In genomic region chr19:16327501-16327900, GRCh38 we compare ENCODE assay signal across 8 cellular contexts. TPM values are rescaled to one million over a fixed set of nuclear protein-coding genes. Genes with fewer than 3 reads are reported as not detected.
DNase-seq lines count a peak whose midpoint lies in the region; ATAC-seq and TF ChIP-seq lines count a peak whose summit lies in the region.

No MANE protein-coding gene starts in this region.

- TF ChIP-seq CTCF in heart left ventricle (IDR thresholded peaks at IDR 0.05): no peak
- no peak for TF ChIP-seq CTCF in transverse colon (IDR thresholded peaks at IDR 0.05)
- no peak for TF ChIP-seq CTCF in mesothelial cell of epicardium (IDR thresholded peaks at IDR 0.05; ENCODE audit: unreplicated experiment)

- peaks cover 34% of the 10 kb centered on the region for H3K36me3 Mint-ChIP-seq in activated naive CD8-positive, alpha-beta T cell treated with anti-CD3 and anti-CD28 coated beads, Interleukin-2, amount 10 ng/mL, durations not matched to agents 7 days and 5 days
- H3K36me3 Mint-ChIP-seq in mesothelial cell of epicardium: no peaks in the 10 kb centered on the region

- no peak for TF ChIP-seq EP300 in transverse colon (IDR thresholded peaks at IDR 0.05; ENCODE audit: low read depth)

- peak overlapping the region; percentile 92 to 99 (median 98) for H3K27ac ChIP-seq in heart left ventricle
- peak overlapping the region; percentile 84 to 92 (median 90) for H3K27ac ChIP-seq in transverse colon

- TF ChIP-seq POLR2A in heart left ventricle (IDR thresholded peaks at IDR 0.05) (no peak), transverse colon (IDR thresholded peaks at IDR 0.05) (no peak)

- peaks cover 42% of the 10 kb centered on the region for H3K27me3 Mint-ChIP-seq in activated naive CD8-positive, alpha-beta T cell treated with anti-CD3 and anti-CD28 coated beads, Interleukin-2, amount 10 ng/mL, durations not matched to agents 7 days and 5 days
- H3K27me3 Mint-ChIP-seq in mesothelial cell of epicardium (ENCODE audit: low read depth): peaks cover 79% of the 10 kb centered on the region

- intact Hi-C loops in heart left ventricle (cut with DNase I): loop anchor here in 5 of 10 donors (2.0 to 5.0 kb wide), 3 partner anchors 55 to 80 kb away; no protein-coding TSS in a partner anchor
- intact Hi-C loops in Right ventricle myocardium inferior (cut with DNase I): no loop called here
- intact Hi-C loops in transverse colon (cut with DNase I; ENCODE audit: low total_unique reads): loop anchor here (5.0 kb wide), 2 partner anchors 45 to 255 kb away; no protein-coding TSS in a partner anchor

- DNase-seq in heart left ventricle (no peak), Right ventricle myocardium inferior (ENCODE audit: missing footprints) (no peak), transverse colon (peak; percentile 39), mesothelial cell of epicardium (ENCODE audit: low spot score in 2 of 2, unreplicated experiment in 2 of 2) (no peak), epidermal melanocyte (ENCODE audit: insufficient read length, low spot score) (no peak)
- no peak for DNase-seq in activated naive CD8-positive, alpha-beta T cell treated with anti-CD3 and anti-CD28 coated beads, Interleukin-2, amount 10 ng/mL, durations not matched to agents 7 days and 5 days
- no peak for DNase-seq in stimulated activated CD8-positive, alpha-beta memory T cell treated with anti-CD3 and anti-CD28 coated beads, Interleukin-4, amount 100 ng/mL, for 48 hours

- ATAC-seq in heart left ventricle (no peak), Right ventricle myocardium inferior (no peak)
- ATAC-seq in activated naive CD8-positive, alpha-beta T cell treated with anti-CD3 and anti-CD28 coated beads, Interleukin-2, amount 10 ng/mL, durations not matched to agents 7 days and 5 days (ENCODE audit: low read depth): no peak

- in situ Hi-C loops in transverse colon (cut with MboI; ENCODE audit: low pct_ligation_motif_present in 1 of 4, low pct_unique_long_range_greater_than_20kb in 1 of 4, low sequenced_read_pairs in 3 of 4): no loop called here

- H3K9me3 ChIP-seq in heart left ventricle (no peaks in the 10 kb centered on the region), mononuclear cell (ENCODE audit: low read depth, low read length) (no peaks in the 10 kb centered on the region), transverse colon (no peaks in the 10 kb centered on the region)

- H3K27ac Mint-ChIP-seq in activated naive CD8-positive, alpha-beta T cell treated with anti-CD3 and anti-CD28 coated beads, Interleukin-2, amount 10 ng/mL, durations not matched to agents 7 days and 5 days: peak overlapping the region; percentile 77
- H3K27ac Mint-ChIP-seq in mesothelial cell of epicardium: no peak overlapping the region

- H3K4me3 ChIP-seq in heart left ventricle: peak overlapping the region; percentile 40 to 99 (median 82)
- peak overlapping the region; percentile 91 for H3K4me3 ChIP-seq in mononuclear cell (ENCODE audit: low read length)
- H3K4me3 ChIP-seq in transverse colon: peak overlapping the region; percentile 9 to 77 (median 62)

- peaks cover 7 to 36% (median 29%) of the 10 kb centered on the region in 9 donors for H3K36me3 ChIP-seq in heart left ventricle
- H3K36me3 ChIP-seq in transverse colon: no peaks in the 10 kb centered on the region

- H3K9me3 Mint-ChIP-seq in activated naive CD8-positive, alpha-beta T cell treated with anti-CD3 and anti-CD28 coated beads, Interleukin-2, amount 10 ng/mL, durations not matched to agents 7 days and 5 days: no peaks in the 10 kb centered on the region
- no peaks in the 10 kb centered on the region for H3K9me3 Mint-ChIP-seq in mesothelial cell of epicardium

- no peaks in the 10 kb centered on the region for H3K27me3 ChIP-seq in heart left ventricle
- H3K27me3 ChIP-seq in mononuclear cell (ENCODE audit: insufficient read depth, low read length): no peaks in the 10 kb centered on the region
- H3K27me3 ChIP-seq in transverse colon: no peaks in the 10 kb centered on the region

- H3K4me1 ChIP-seq in heart left ventricle (peaks cover 0 to 69% (median 31%) of the 10 kb centered on the region in 12 donors), mononuclear cell (ENCODE audit: insufficient read depth, low read length) (peaks cover 60% of the 10 kb centered on the region), transverse colon (peaks cover 4 to 39% (median 24%) of the 10 kb centered on the region in 4 donors)

- POLR2A ChIA-PET in activated naive CD8-positive, alpha-beta T cell treated with anti-CD3 and anti-CD28 coated beads, Interleukin-2, amount 10 ng/mL, durations not matched to agents 7 days and 5 days (lab: Charles Lee): interaction anchor here (0.7 to 10.1 kb wide), 9 partner anchors 11 to 130 kb away, joined by 4 to 532 read pairs (median 16); partner anchors contain the start of gene AP1M1

- peaks cover 45% of the 10 kb centered on the region for H3K4me1 Mint-ChIP-seq in activated naive CD8-positive, alpha-beta T cell treated with anti-CD3 and anti-CD28 coated beads, Interleukin-2, amount 10 ng/mL, durations not matched to agents 7 days and 5 days
- H3K4me1 Mint-ChIP-seq in mesothelial cell of epicardium: peaks cover 11% of the 10 kb centered on the region

- 28 to 39% (median 32%) methylated on average over 6 of the region's 6 CpGs for WGBS in heart left ventricle, 4 donors
- 54% methylated on average over 6 of the region's 6 CpGs; no CpG with 5 or more reads in 1 of the 2 donors for WGBS in transverse colon (ENCODE audit: low coverage in 1 of 2), 2 donors

- peak overlapping the region; percentile 92 for H3K4me3 Mint-ChIP-seq in activated naive CD8-positive, alpha-beta T cell treated with anti-CD3 and anti-CD28 coated beads, Interleukin-2, amount 10 ng/mL, durations not matched to agents 7 days and 5 days
- no peak overlapping the region for H3K4me3 Mint-ChIP-seq in mesothelial cell of epicardium

RNA-seq across cellular contexts. Expression of gene KLF2, which starts 2.9 kb away (rescaled TPM):
- total RNA-seq in heart left ventricle (10 to 100 TPM; 28.0 to 87.2 (median 45.0) TPM), Right ventricle myocardium inferior (73.1 TPM), mononuclear cell (184 TPM), transverse colon (10 to 100 TPM; 19.9 to 74.4 (median 48.9) TPM), mesothelial cell of epicardium (10.9 to 12.8 TPM (median 12.3 TPM) in 3 replicates)
- 10 to 100 TPM; 14.4 to 24.2 TPM for polyA plus RNA-seq in heart left ventricle
- 100 to 1,000 TPM; 172 to 193 TPM for total RNA-seq in activated naive CD8-positive, alpha-beta T cell treated with anti-CD3 and anti-CD28 coated beads, Interleukin-2, amount 10 ng/mL, durations not matched to agents 7 days and 5 days
